ENCODE assay signal across 8 cellular contexts in genomic region chr18:68660355-68661183, GRCh38. TPM values are rescaled to one million over a fixed set of nuclear protein-coding genes. Genes with fewer than 3 reads are reported as not detected.
DNase-seq lines count a peak whose midpoint lies in the region; ATAC-seq, FAIRE-seq and TF ChIP-seq lines count a peak whose summit lies in the region.

No MANE protein-coding gene starts in this region.

- H3K36me3 ChIP-seq in body of pancreas (replicated peaks in 1 of 2; ENCODE audit: insufficient read depth in 1 of 2, low read depth in 2 of 2) = no peaks in the 10 kb centered on the region
- no peaks in the 10 kb centered on the region for H3K36me3 ChIP-seq in left lung

- H3K27me3 ChIP-seq in body of pancreas (no peaks in the 10 kb centered on the region), left lung (no peaks in the 10 kb centered on the region)

- H3K4me1 ChIP-seq in body of pancreas = no peaks in the 10 kb centered on the region
- H3K4me1 ChIP-seq in left lung = no peaks in the 10 kb centered on the region

- in situ Hi-C loops in GM13976 (cut with MboI; ENCODE audit: low sequenced_read_pairs, unreplicated experiment) = loop anchor here (25.0 kb wide), 1 partner anchor 1448 kb away; no protein-coding TSS in a partner anchor

- intact Hi-C loops in body of pancreas (cut with DNase I) = no loop called here
- intact Hi-C loops in left lung (cut with DNase I) = loop anchor here in 1 of 2 donors (10.0 kb wide), 1 partner anchor 1446 kb away; no protein-coding TSS in a partner anchor

- TF ChIP-seq CTCF in GM13976 (IDR thresholded peaks at IDR 0.05; ENCODE audit: borderline replicate concordance, control extremely low read depth, extremely low read depth, insufficient read depth, missing control alignments) (peak; percentile 18), body of pancreas (IDR thresholded peaks at IDR 0.05) (peak; percentile 29 to 60 (median 51)), left lung (IDR thresholded peaks at IDR 0.05) (peak; percentile 29 to 43)

- WGBS in body of pancreas, 2 donors = 17 to 23% methylated on average over 5 of the region's 5 CpGs

- peak; percentile 10 for DNase-seq in GM13976 (ENCODE audit: low spot score)
- DNase-seq in NCI-H345 (lab: John Stamatoyannopoulos, UW) = peak; percentile 47
- no peak for DNase-seq in body of pancreas
- no peak for DNase-seq in left lung
- DNase-seq in NCI-H187 treated with DMSO at 0.1 percent for 48 hours (lab: John Stamatoyannopoulos, UW) = no peak

- H3K4me3 ChIP-seq in body of pancreas = no peak overlapping the region
- H3K4me3 ChIP-seq in left lung = no peak overlapping the region

- FAIRE-seq in A204.1 (lab: Jason Lieb, UNC) = peak; percentile 94

- H3K27ac ChIP-seq in body of pancreas (no peak overlapping the region), left lung (no peak overlapping the region)

- peak; percentile 12 for ATAC-seq in body of pancreas
- ATAC-seq in left lung = peak; percentile 57
- no peak for ATAC-seq in HG03025 (IDR thresholded peaks at IDR 0.05; ENCODE audit: low FRiP score, unreplicated experiment)
- ATAC-seq in GM19463 (IDR thresholded peaks at IDR 0.05; ENCODE audit: unreplicated experiment) = no peak

- no peak for TF ChIP-seq POLR2A in body of pancreas (IDR thresholded peaks at IDR 0.05)

- H3K9me3 ChIP-seq in body of pancreas (no peaks in the 10 kb centered on the region), left lung (no peaks in the 10 kb centered on the region)

RNA-seq across cellular contexts. Expression of gene TMX3, which starts 54.3 kb away (rescaled TPM):
- total RNA-seq in body of pancreas = 10 to 100 TPM; 17.5 to 25.9 TPM
- total RNA-seq in left lung = 10 to 100 TPM; 48.3 to 78.8 TPM

Comparison
In these comparisons a context has a peak if more than half of its experiments do, and no peak if none do; other contexts are left out.
1. DNase-seq: peak in GM13976 (single experiment) and NCI-H345 (single experiment); none in body of pancreas (0 of 4), left lung (0 of 2) and NCI-H187 treated with DMSO at 0.1 percent for 48 hours (single experiment).
2. ATAC-seq: peak in body of pancreas (single experiment) and left lung (single experiment); none in HG03025 (single experiment) and GM19463 (single experiment).
3. Peak in every context shown above with its lines, with median percentiles within 50 percentile points of each other: CTCF ChIP-seq.